In genomic region chr22:19797086-19797485, GRCh38 we compare ENCODE assay signal across 31 cellular contexts. TPM values are rescaled to one million over a fixed set of nuclear protein-coding genes. Genes with fewer than 3 reads are reported as not detected.
"Had no signal": no experiment of that assay in that cellular context is flagged by ENCODE, and none has a peak within 500 bp of the region (broad histone marks: within the 10 kb centered on the region; RNA-seq: fewer than 3 reads in every experiment).

No MANE protein-coding gene starts in this region.

- FAIRE-seq: small intestine had no signal

- H3K27me3 Mint-ChIP-seq: dendritic cell treated with granulocyte-macrophage colony-stimulating factor and Interleukin-4, amounts not matched to agents 40 ng/mL and 50 ng/mL, for 4 days; naive thymus-derived CD4-positive, alpha-beta T cell; stimulated activated naive CD8-positive, alpha-beta T cell treated with anti-CD3 and anti-CD28 coated beads, Interleukin-15, amount 100 ng/mL, for 72 hours had no signal

- H3K9ac ChIP-seq: neural progenitor cell had no signal

- H3K4me1 ChIP-seq: colonic mucosa, neural progenitor cell, right lobe of liver, transverse colon, upper lobe of right lung had no signal

- DNase-seq: colonic mucosa; effector CD8-positive, alpha-beta T cell; endodermal cell; foreskin fibroblast; gastrocnemius medialis; kidney glomerular epithelial cell; mammary epithelial cell; mesendoderm; midbrain; naive thymus-derived CD4-positive, alpha-beta T cell; nucleus accumbens; small intestine; stimulated activated CD4-positive, alpha-beta T cell treated with anti-CD3 and anti-CD28 coated beads, Interleukin-15, amount 100 ng/mL, for 24 hours; stimulated activated CD4-positive, alpha-beta T cell treated with anti-CD3 and anti-CD28 coated beads, Interleukin-2, amount 100 ng/mL, for 48 hours; stimulated activated CD8-positive, alpha-beta memory T cell treated with anti-CD3 and anti-CD28 coated beads, Interleukin-4, amount 100 ng/mL, for 48 hours; stimulated activated naive CD4-positive, alpha-beta T cell; stimulated activated naive CD8-positive, alpha-beta T cell treated with anti-CD3 and anti-CD28 coated beads, Interleukin-15, amount 100 ng/mL, for 72 hours; transverse colon; upper lobe of right lung; uterus had no signal

- H3K4me3 Mint-ChIP-seq: dendritic cell treated with granulocyte-macrophage colony-stimulating factor and Interleukin-4, amounts not matched to agents 40 ng/mL and 50 ng/mL, for 4 days; endodermal cell; naive thymus-derived CD4-positive, alpha-beta T cell; nephron; neural progenitor cell; stimulated activated naive CD8-positive, alpha-beta T cell treated with anti-CD3 and anti-CD28 coated beads, Interleukin-15, amount 100 ng/mL, for 72 hours had no signal

- H3K27ac ChIP-seq: colonic mucosa, epithelial cell of prostate, gastrocnemius medialis, heart left ventricle, hepatocyte, neural progenitor cell, ovary, psoas muscle, right lobe of liver, suprapubic skin, transverse colon, upper lobe of right lung, uterus had no signal

- H3K9me3 ChIP-seq: colonic mucosa, gastrocnemius medialis, ovary, psoas muscle, right lobe of liver, suprapubic skin, transverse colon, upper lobe of right lung, uterus had no signal

- H3K27me3 ChIP-seq: colonic mucosa, gastrocnemius medialis, heart left ventricle, hepatocyte, neural progenitor cell, ovary, right lobe of liver, suprapubic skin, transverse colon, upper lobe of right lung, uterus had no signal

- H3K4me1 Mint-ChIP-seq: endodermal cell had no signal

- ATAC-seq: esophagus mucosa; gastrocnemius medialis; heart left ventricle; naive thymus-derived CD4-positive, alpha-beta T cell; psoas muscle; right lobe of liver; stimulated activated naive CD8-positive, alpha-beta T cell treated with anti-CD3 and anti-CD28 coated beads, Interleukin-15, amount 100 ng/mL, for 72 hours; upper lobe of right lung had no signal

- H3K36me3 ChIP-seq: colonic mucosa, gastrocnemius medialis, heart left ventricle, neural progenitor cell, ovary, right lobe of liver, suprapubic skin, transverse colon, upper lobe of right lung, uterus had no signal

- H3K9me3 Mint-ChIP-seq: dendritic cell treated with granulocyte-macrophage colony-stimulating factor and Interleukin-4, amounts not matched to agents 40 ng/mL and 50 ng/mL, for 4 days; endodermal cell had no signal

- H3K27ac Mint-ChIP-seq: dendritic cell treated with granulocyte-macrophage colony-stimulating factor and Interleukin-4, amounts not matched to agents 40 ng/mL and 50 ng/mL, for 4 days; endodermal cell; naive thymus-derived CD4-positive, alpha-beta T cell; nephron; neural progenitor cell; stimulated activated naive CD8-positive, alpha-beta T cell treated with anti-CD3 and anti-CD28 coated beads, Interleukin-15, amount 100 ng/mL, for 72 hours had no signal

- H3K4me3 ChIP-seq: colonic mucosa, gastrocnemius medialis, heart left ventricle, hepatocyte, neural progenitor cell, ovary, psoas muscle, right lobe of liver, suprapubic skin, transverse colon, upper lobe of right lung, uterus had no signal

RNA-seq across cellular contexts. Expression of gene TBX1, which starts 36.5 kb away (rescaled TPM):
- total RNA-seq: hepatocyte had no signal
- polyA plus RNA-seq: mammary epithelial cell; naive thymus-derived CD4-positive, alpha-beta T cell had no signal
